In the genomic region with DNA sequence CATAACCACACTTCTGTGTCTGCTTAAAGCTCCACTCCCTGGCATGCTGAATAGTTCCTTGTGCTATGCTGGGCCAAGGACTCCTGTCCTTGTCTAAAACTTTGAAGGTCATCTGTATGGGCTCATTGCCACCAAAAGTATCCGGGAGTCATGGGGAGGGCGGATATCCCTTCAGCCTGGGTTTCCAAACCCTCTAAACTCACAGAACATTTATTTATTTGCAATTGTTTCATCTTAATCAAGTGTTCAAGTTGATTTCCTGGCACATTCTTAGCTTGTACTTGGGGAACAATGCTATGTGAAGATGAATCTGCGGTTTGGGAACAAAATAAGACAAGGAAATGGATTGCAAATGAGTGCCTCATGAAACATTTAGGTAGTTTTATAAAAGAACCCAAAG, we compare ENCODE assay signal across 22 cellular contexts. TPM values are rescaled to one million over a fixed set of nuclear protein-coding genes. Genes with fewer than 3 reads are reported as not detected.
DNase-seq lines count a peak whose midpoint lies in the region; ATAC-seq and TF ChIP-seq lines count a peak whose summit lies in the region.
"Had no signal": no experiment of that assay in that cellular context is flagged by ENCODE, and none has a peak within 500 bp of the region (broad histone marks: within the 10 kb centered on the region; RNA-seq: fewer than 3 reads in every experiment).

No MANE protein-coding gene starts in this region.

- H3K27ac Mint-ChIP-seq in T-helper 17 cell, result no peak overlapping the region
- no peak overlapping the region for H3K27ac Mint-ChIP-seq in stimulated activated naive CD8-positive, alpha-beta T cell treated with anti-CD3 and anti-CD28 coated beads, Interleukin-15, amount 100 ng/mL, for 72 hours
- H3K27ac Mint-ChIP-seq: activated B cell treated with CpG ODN at 0.5 μM for 24 hours; activated T-helper 2 cell treated with anti-CD3 and anti-CD28 coated beads, Interferon-gamma antibody, Interleukin-2, Interleukin-4, amounts not matched to agents 10 μg/mL and 5 μg/mL and 100 μg/mL, durations not matched to agents 14 hours and 24 hours and 36 hours; CD4-positive, alpha-beta T cell; naive thymus-derived CD4-positive, alpha-beta T cell had no signal

- peaks cover 9% of the 10 kb centered on the region for H3K4me1 Mint-ChIP-seq in T-helper 17 cell
- H3K4me1 Mint-ChIP-seq in stimulated activated naive CD8-positive, alpha-beta T cell treated with anti-CD3 and anti-CD28 coated beads, Interleukin-15, amount 100 ng/mL, for 72 hours, result peaks cover 17% of the 10 kb centered on the region
- H3K4me1 Mint-ChIP-seq: activated B cell treated with CpG ODN at 0.5 μM for 24 hours had no signal

- H3K4me3 Mint-ChIP-seq in T-helper 17 cell, result no peak overlapping the region
- H3K4me3 Mint-ChIP-seq in stimulated activated naive CD8-positive, alpha-beta T cell treated with anti-CD3 and anti-CD28 coated beads, Interleukin-15, amount 100 ng/mL, for 72 hours, result no peak overlapping the region
- H3K4me3 Mint-ChIP-seq: activated B cell treated with CpG ODN at 0.5 μM for 24 hours; CD4-positive, alpha-beta T cell; naive thymus-derived CD4-positive, alpha-beta T cell had no signal

- peaks cover 8 to 15% of the 10 kb centered on the region in 2 donors for H3K4me1 ChIP-seq in adrenal gland (replicated peaks in 1 of 2)
- H3K4me1 ChIP-seq in heart left ventricle, result peaks cover 0 to 40% (median 15%) of the 10 kb centered on the region in 12 donors
- peaks cover 18% of the 10 kb centered on the region for H3K4me1 ChIP-seq in mucosa of stomach (ENCODE audit: control insufficient read depth, insufficient read depth, low read length)
- H3K4me1 ChIP-seq in testis, result peaks cover 3% of the 10 kb centered on the region

- peak overlapping the region; percentile 77 for H3K9ac ChIP-seq in mucosa of stomach (ENCODE audit: low read length)

- TF ChIP-seq POLR2A in adrenal gland (IDR thresholded peaks at IDR 0.05) (no peak), heart left ventricle (IDR thresholded peaks at IDR 0.05) (no peak), testis (IDR thresholded peaks at IDR 0.05) (no peak)

- no peaks in the 10 kb centered on the region for H3K9me3 Mint-ChIP-seq in stimulated activated naive CD8-positive, alpha-beta T cell treated with anti-CD3 and anti-CD28 coated beads, Interleukin-15, amount 100 ng/mL, for 72 hours
- H3K9me3 Mint-ChIP-seq: activated B cell treated with CpG ODN at 0.5 μM for 24 hours; activated T-helper 2 cell treated with anti-CD3 and anti-CD28 coated beads, Interferon-gamma antibody, Interleukin-2, Interleukin-4, amounts not matched to agents 10 μg/mL and 5 μg/mL and 100 μg/mL, durations not matched to agents 14 hours and 24 hours and 36 hours; CD4-positive, alpha-beta T cell had no signal

- H3K4me3 ChIP-seq in adrenal gland (peak overlapping the region in 1 of 4 donors; percentile 23), heart left ventricle (peak overlapping the region in 10 of 12 donors; percentile 8 to 52 (median 48)), mucosa of stomach (ENCODE audit: low read length) (no peak overlapping the region), testis (peak overlapping the region in 1 of 2 donors; percentile 37)
- H3K4me3 ChIP-seq: colonic mucosa had no signal

- H3K27me3 ChIP-seq in adrenal gland, result no peaks in the 10 kb centered on the region
- no peaks in the 10 kb centered on the region for H3K27me3 ChIP-seq in heart left ventricle
- no peaks in the 10 kb centered on the region for H3K27me3 ChIP-seq in mucosa of stomach (ENCODE audit: control insufficient read depth, insufficient read depth, low read length)
- H3K27me3 ChIP-seq in testis, result no peaks in the 10 kb centered on the region
- H3K27me3 ChIP-seq: brain microvascular endothelial cell, colonic mucosa had no signal

- DNase-seq in adrenal gland (peak; percentile 38 to 73 (median 55)), heart left ventricle (peak in 2 of 5 donors; percentile 22 to 25), testis (peak; percentile 70), ureter (ENCODE audit: low spot score) (no peak), T-helper 17 cell (no peak)
- no peak for DNase-seq in stimulated activated naive CD8-positive, alpha-beta T cell treated with anti-CD3 and anti-CD28 coated beads, Interleukin-15, amount 100 ng/mL, for 72 hours
- DNase-seq: activated B cell treated with CpG ODN at 0.5 μM for 24 hours; activated CD4-positive, alpha-beta T cell treated with anti-CD3 and anti-CD28 coated beads, Interleukin-2, amount 50 U/mL, for 48 hours; activated CD8-positive, alpha-beta memory T cell treated with anti-CD3 and anti-CD28 coated beads, Interleukin-2, amount 50 U/mL, for 48 hours; brain microvascular endothelial cell; CD4-positive, alpha-beta T cell; colonic mucosa; hypothalamus; naive thymus-derived CD4-positive, alpha-beta T cell; NCI-H1092; NCI-H187 treated with DMSO at 0.1 percent for 48 hours; NCI-H774; stimulated activated CD4-positive, alpha-beta T cell treated with anti-CD3 and anti-CD28 coated beads, Interleukin-4, amount 100 ng/mL, for 1 hour; stimulated activated naive CD8-positive, alpha-beta T cell treated with anti-CD3 and anti-CD28 coated beads, Interleukin-15, Interleukin-2, amounts not matched to agents 100 U/mL and 50 U/mL, for 24 hours; T1000 had no signal

- intact Hi-C loops in adrenal gland (cut with DNase I) (no loop called here), heart left ventricle (cut with DNase I) (no loop called here), testis (cut with DNase I; ENCODE audit: low total_unique reads) (no loop called here)

- H3K36me3 ChIP-seq in adrenal gland (replicated peaks in 1 of 2), result no peaks in the 10 kb centered on the region
- no peaks in the 10 kb centered on the region for H3K36me3 ChIP-seq in heart left ventricle
- no peaks in the 10 kb centered on the region for H3K36me3 ChIP-seq in mucosa of stomach (ENCODE audit: control insufficient read depth, insufficient read depth, low read length)
- H3K36me3 ChIP-seq in testis (ENCODE audit: low read depth, missing control alignments), result no peaks in the 10 kb centered on the region
- H3K36me3 ChIP-seq: brain microvascular endothelial cell, colonic mucosa had no signal

- H3K27ac ChIP-seq in adrenal gland (peak overlapping the region in 3 of 5 donors; percentile 53 to 84 (median 55)), heart left ventricle (peak overlapping the region; percentile 49 to 83 (median 72)), testis (peak overlapping the region; percentile 71 to 73)
- H3K27ac ChIP-seq: brain microvascular endothelial cell had no signal

- no peaks in the 10 kb centered on the region for H3K9me3 ChIP-seq in adrenal gland (replicated peaks in 1 of 3)
- H3K9me3 ChIP-seq in heart left ventricle, result no peaks in the 10 kb centered on the region
- H3K9me3 ChIP-seq in mucosa of stomach (ENCODE audit: control insufficient read depth, low read length), result no peaks in the 10 kb centered on the region
- H3K9me3 ChIP-seq in testis, result no peaks in the 10 kb centered on the region
- H3K9me3 ChIP-seq in T-helper 17 cell (ENCODE audit: control insufficient read depth, low read length, poor library complexity, severe bottlenecking), result no peaks in the 10 kb centered on the region
- H3K9me3 ChIP-seq: colonic mucosa had no signal

- ATAC-seq in heart left ventricle (peak; percentile 64 to 77 (median 68)), T-helper 17 cell (no peak)
- no peak for ATAC-seq in stimulated activated naive CD8-positive, alpha-beta T cell treated with anti-CD3 and anti-CD28 coated beads, Interleukin-15, amount 100 ng/mL, for 72 hours
- ATAC-seq: naive thymus-derived CD4-positive, alpha-beta T cell; stimulated activated naive CD8-positive, alpha-beta T cell treated with anti-CD3 and anti-CD28 coated beads, Interleukin-15, Interleukin-2, amounts not matched to agents 100 U/mL and 50 U/mL, for 24 hours had no signal

- TF ChIP-seq CTCF in adrenal gland (IDR thresholded peaks at IDR 0.05) (no peak), heart left ventricle (IDR thresholded peaks at IDR 0.05) (no peak), testis (IDR thresholded peaks at IDR 0.05) (no peak)

- 15 to 30% (median 26%) methylated on average over 3 of the region's 3 CpGs for WGBS in adrenal gland, 4 donors
- 35 to 45% (median 44%) methylated on average over 3 of the region's 3 CpGs for WGBS in heart left ventricle, 4 donors
- WGBS in testis, 2 donors, result 33 to 37% methylated on average over 3 of the region's 3 CpGs

- H3K27me3 Mint-ChIP-seq in T-helper 17 cell, result peaks cover 9% of the 10 kb centered on the region
- no peaks in the 10 kb centered on the region for H3K27me3 Mint-ChIP-seq in stimulated activated naive CD8-positive, alpha-beta T cell treated with anti-CD3 and anti-CD28 coated beads, Interleukin-15, amount 100 ng/mL, for 72 hours
- H3K27me3 Mint-ChIP-seq: activated B cell treated with CpG ODN at 0.5 μM for 24 hours; CD4-positive, alpha-beta T cell had no signal

- H3K36me3 Mint-ChIP-seq in T-helper 17 cell (ENCODE audit: low read depth), result no peaks in the 10 kb centered on the region
- H3K36me3 Mint-ChIP-seq: naive thymus-derived CD4-positive, alpha-beta T cell had no signal

RNA-seq across cellular contexts. Expression of a gene that starts 1.8 kb away (rescaled TPM):
- total RNA-seq in adrenal gland, result 10 to 100 TPM; 13.9 to 58.7 (median 33.0) TPM
- polyA plus RNA-seq in adrenal gland, result 10 to 100 TPM; 25.9 to 84.9 (median 49.9) TPM
- total RNA-seq in heart left ventricle, result 10 to 100 TPM in 5 of 9 donors, 1 to 10 TPM in 4; 8.2 to 19.1 (median 10.1) TPM
- polyA plus RNA-seq in heart left ventricle, result 10 to 100 TPM in 1 of 2 donors, 1 to 10 TPM in 1; 8.6 to 18.4 TPM
- 10 to 100 TPM; 93.8 to 99.8 TPM for total RNA-seq in testis
- 28.9 TPM for polyA plus RNA-seq in testis (ENCODE audit: insufficient read depth, low read depth, low replicate concordance)
- 31.4 TPM for total RNA-seq in ureter
- total RNA-seq in T-helper 17 cell, result not detected
- total RNA-seq: activated B cell treated with CpG ODN at 0.5 μM for 24 hours; activated T-helper 2 cell treated with anti-CD3 and anti-CD28 coated beads, Interferon-gamma antibody, Interleukin-2, Interleukin-4, amounts not matched to agents 10 μg/mL and 5 μg/mL and 100 μg/mL, durations not matched to agents 14 hours and 24 hours and 36 hours had no signal
- polyA plus RNA-seq: naive thymus-derived CD4-positive, alpha-beta T cell had no signal

Comparison
In these comparisons a context has a peak if more than half of its experiments do, and no peak if none do; other contexts are left out.
1. DNase-seq: peak in adrenal gland (7 of 7) and testis (single experiment); none in ureter (single experiment), T-helper 17 cell (0 of 3) and stimulated activated naive CD8-positive, alpha-beta T cell treated with anti-CD3 and anti-CD28 coated beads, Interleukin-15, amount 100 ng/mL, for 72 hours (0 of 2).
2. ATAC-seq: peak in heart left ventricle (4 of 4); none in T-helper 17 cell (single experiment) and stimulated activated naive CD8-positive, alpha-beta T cell treated with anti-CD3 and anti-CD28 coated beads, Interleukin-15, amount 100 ng/mL, for 72 hours (single experiment).
3. RNA of a gene that starts 1.8 kb away (total RNA-seq): 93.8 to 99.8 TPM in testis, 13.9 to 58.7 TPM in adrenal gland, 31.4 TPM in ureter (single experiment) and 8.2 to 19.1 TPM in heart left ventricle; not detected in T-helper 17 cell; every median in the first group is over 4 times any median in the second.
4. Peak in every context shown above with its lines, with median percentiles within 50 percentile points of each other: H3K27ac ChIP-seq.